ENCODE assay signal across 18 cellular contexts in genomic region chr10:6958723-6959122, GRCh38.
"Had no signal": no experiment of that assay in that cellular context is flagged by ENCODE, and none has a peak within 500 bp of the region (broad histone marks: within the 10 kb centered on the region; RNA-seq: fewer than 3 reads in every experiment).

No MANE protein-coding gene starts in this region.

- H3K4me3 ChIP-seq: ascending aorta, left ventricle myocardium inferior, prostate gland, thyroid gland had no signal

- H3K27ac Mint-ChIP-seq: mesothelial cell of epicardium; stimulated activated naive CD8-positive, alpha-beta T cell treated with anti-CD3 and anti-CD28 coated beads, Interleukin-15, Interleukin-2, amounts not matched to agents 100 ng/mL and 50 ng/mL, for 24 hours had no signal

- H3K4me1 ChIP-seq: ascending aorta, left ventricle myocardium inferior, prostate gland, thyroid gland had no signal

- H3K27me3 Mint-ChIP-seq: stimulated activated naive CD8-positive, alpha-beta T cell treated with anti-CD3 and anti-CD28 coated beads, Interleukin-15, Interleukin-2, amounts not matched to agents 100 ng/mL and 50 ng/mL, for 24 hours had no signal

- H3K9me3 Mint-ChIP-seq: activated T-helper 1 cell treated with anti-CD3 and anti-CD28 coated beads, Interleukin-12 subunit alpha, Interleukin-12 subunit beta, Interleukin-2, Interleukin-4 antibody, amounts not matched to agents 30 ng/mL and 10 ng/mL and 1 ng/mL, durations not matched to agents 14 hours and 24 hours and 36 hours; mesothelial cell of epicardium; naive thymus-derived CD8-positive, alpha-beta T cell; stimulated activated naive CD8-positive, alpha-beta T cell treated with anti-CD3 and anti-CD28 coated beads, Interleukin-15, Interleukin-2, amounts not matched to agents 100 ng/mL and 50 ng/mL, for 24 hours; T-helper 2 cell treated with Interferon-gamma antibody and Interleukin-4, amounts not matched to agents 5 μg/mL and 100 μg/mL, for 36 hours had no signal

- DNase-seq: activated gamma-delta T cell; activated naive CD4-positive, alpha-beta T cell treated with anti-CD3 and anti-CD28 coated beads, Interleukin-2, amount 50 U/mL, for 16 hours; brain microvascular endothelial cell; dermis blood vessel endothelial cell; effector memory CD4-positive, alpha-beta T cell; foreskin melanocyte; left ventricle myocardium inferior; mammary epithelial cell; stimulated activated CD4-positive, alpha-beta T cell treated with anti-CD3 and anti-CD28 coated beads, Interleukin-4, amount 100 ng/mL, for 24 hours; thyroid gland had no signal

- H3K36me3 ChIP-seq: ascending aorta, brain microvascular endothelial cell, left ventricle myocardium inferior, prostate gland, thyroid gland had no signal

- H3K4me1 Mint-ChIP-seq: mesothelial cell of epicardium had no signal

- H3K36me3 Mint-ChIP-seq: mesothelial cell of epicardium; naive thymus-derived CD8-positive, alpha-beta T cell had no signal

- H3K4me3 Mint-ChIP-seq: activated T-helper 1 cell treated with anti-CD3 and anti-CD28 coated beads, Interleukin-12 subunit alpha, Interleukin-12 subunit beta, Interleukin-2, Interleukin-4 antibody, amounts not matched to agents 30 ng/mL and 10 ng/mL and 1 ng/mL, durations not matched to agents 14 hours and 24 hours and 36 hours; mesothelial cell of epicardium; stimulated activated naive CD8-positive, alpha-beta T cell treated with anti-CD3 and anti-CD28 coated beads, Interleukin-15, Interleukin-2, amounts not matched to agents 100 ng/mL and 50 ng/mL, for 24 hours; T-helper 2 cell treated with Interferon-gamma antibody and Interleukin-4, amounts not matched to agents 5 μg/mL and 100 μg/mL, for 36 hours had no signal

- H3K27me3 ChIP-seq: ascending aorta, brain microvascular endothelial cell, thyroid gland had no signal

- ATAC-seq: esophagus mucosa had no signal

- H3K27ac ChIP-seq: ascending aorta, brain microvascular endothelial cell, left ventricle myocardium inferior, prostate gland, thyroid gland had no signal

- H3K9me3 ChIP-seq: ascending aorta, left ventricle myocardium inferior, prostate gland, thyroid gland had no signal
